Comparison of ENCODE assay signal across 1 cellular context in the genomic region with DNA sequence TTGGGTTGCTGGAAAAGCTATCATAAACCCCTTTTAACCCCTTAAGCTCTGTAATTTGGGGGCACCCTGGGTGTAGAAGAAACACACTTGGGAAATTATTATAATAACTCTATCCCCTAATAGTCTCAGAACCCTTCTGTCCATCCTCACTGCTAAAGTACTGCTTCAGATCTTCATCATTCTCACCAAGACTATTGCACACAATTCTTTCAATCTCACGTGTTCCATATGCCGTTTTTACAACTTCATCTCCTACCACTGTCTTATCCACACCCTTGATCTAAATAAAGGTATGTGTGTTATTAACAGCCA.
TF ChIP-seq lines count a peak whose summit lies in the region.

No MANE protein-coding gene starts in this region.

TF ChIP-seq in IMR-90, 13 proteins besides CTCF, POLR2A, EP300 and RAD21:
- TF ChIP-seq CEBPB (IDR thresholded peaks at IDR 0.05; ENCODE audit: low read depth, low read length) (no peak), FOS (IDR thresholded peaks at IDR 0.05; ENCODE audit: low read depth, low read length) (no peak), MAZ (IDR thresholded peaks at IDR 0.05; ENCODE audit: borderline replicate concordance, low read depth, low read length) (no peak), MXI1 (IDR thresholded peaks at IDR 0.05; ENCODE audit: borderline replicate concordance, low read depth, low read length) (no peak), SMC3 (IDR thresholded peaks at IDR 0.05; ENCODE audit: low read depth, low read length) (no peak), NFE2L2 (IDR thresholded peaks at IDR 0.05; ENCODE audit: low read depth, low read length) (no peak), BHLHE40 (IDR thresholded peaks at IDR 0.05; ENCODE audit: low read depth, low read length) (no peak), MAFK (IDR thresholded peaks at IDR 0.05; ENCODE audit: low read depth, low read length) (no peak)
- TF ChIP-seq, protein P1, sequence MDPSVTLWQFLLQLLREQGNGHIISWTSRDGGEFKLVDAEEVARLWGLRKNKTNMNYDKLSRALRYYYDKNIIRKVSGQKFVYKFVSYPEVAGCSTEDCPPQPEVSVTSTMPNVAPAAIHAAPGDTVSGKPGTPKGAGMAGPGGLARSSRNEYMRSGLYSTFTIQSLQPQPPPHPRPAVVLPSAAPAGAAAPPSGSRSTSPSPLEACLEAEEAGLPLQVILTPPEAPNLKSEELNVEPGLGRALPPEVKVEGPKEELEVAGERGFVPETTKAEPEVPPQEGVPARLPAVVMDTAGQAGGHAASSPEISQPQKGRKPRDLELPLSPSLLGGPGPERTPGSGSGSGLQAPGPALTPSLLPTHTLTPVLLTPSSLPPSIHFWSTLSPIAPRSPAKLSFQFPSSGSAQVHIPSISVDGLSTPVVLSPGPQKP (IDR thresholded peaks at IDR 0.05; ENCODE audit: borderline replicate concordance, low read depth, low read length): no peak
- TF ChIP-seq, protein P2, sequence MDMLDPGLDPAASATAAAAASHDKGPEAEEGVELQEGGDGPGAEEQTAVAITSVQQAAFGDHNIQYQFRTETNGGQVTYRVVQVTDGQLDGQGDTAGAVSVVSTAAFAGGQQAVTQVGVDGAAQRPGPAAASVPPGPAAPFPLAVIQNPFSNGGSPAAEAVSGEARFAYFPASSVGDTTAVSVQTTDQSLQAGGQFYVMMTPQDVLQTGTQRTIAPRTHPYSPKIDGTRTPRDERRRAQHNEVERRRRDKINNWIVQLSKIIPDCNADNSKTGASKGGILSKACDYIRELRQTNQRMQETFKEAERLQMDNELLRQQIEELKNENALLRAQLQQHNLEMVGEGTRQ (IDR thresholded peaks at IDR 0.05; ENCODE audit: low read depth, low read length): no peak
